Comparison of ENCODE assay signal across 24 cellular contexts in genomic region chr7:91569702-91570457, GRCh38.
DNase-seq lines count a peak whose midpoint lies in the region; ATAC-seq and TF ChIP-seq lines count a peak whose summit lies in the region.
"Had no signal": no experiment of that assay in that cellular context is flagged by ENCODE, and none has a peak within 500 bp of the region (broad histone marks: within the 10 kb centered on the region; RNA-seq: fewer than 3 reads in every experiment).

No MANE protein-coding gene starts in this region.

- no peak for TF ChIP-seq POLR2A in vagina (IDR thresholded peaks at IDR 0.05)

- H3K4me1 ChIP-seq in left lung (no peaks in the 10 kb centered on the region), vagina (peaks cover 18% of the 10 kb centered on the region)
- H3K4me1 ChIP-seq: heart left ventricle, SJCRH30, upper lobe of right lung had no signal

- ATAC-seq in left lung (peak; percentile 25), HG02678 (IDR thresholded peaks at IDR 0.05; ENCODE audit: unreplicated experiment) (no peak)
- ATAC-seq: activated CD4-positive, CD25-positive, alpha-beta regulatory T cell treated with anti-CD3 and anti-CD28 coated beads, Interleukin-2, amount 50 U/mL, for 24 hours; activated naive CD8-positive, alpha-beta T cell treated with anti-CD3 and anti-CD28 coated beads, Interleukin-2, amount 50 U/mL, for 24 hours; activated T-helper 17 cell treated with anti-CD3 and anti-CD28 coated beads, Interleukin-2, amount 50 U/mL, for 72 hours; GM12878; heart left ventricle; upper lobe of right lung had no signal

- intact Hi-C loops in left lung (cut with DNase I): no loop called here
- intact Hi-C loops in vagina (cut with DNase I): no loop called here

- DNase-seq in DMS153 (lab: John Stamatoyannopoulos, UW): peak; percentile 71
- DNase-seq in NCI-H1105 treated with DMSO at 0.1 percent for 48 hours (lab: John Stamatoyannopoulos, UW): peak; percentile 57
- no peak for DNase-seq in left lung
- no peak for DNase-seq in middle frontal gyrus (ENCODE audit: extremely low spot score, low spot score)
- no peak for DNase-seq in vagina (ENCODE audit: extremely low spot score in 2 of 2)
- DNase-seq in C1 segment of cervical spinal cord (lab: John Stamatoyannopoulos, UW): no peak
- DNase-seq: ACHN; activated naive CD8-positive, alpha-beta T cell treated with anti-CD3 and anti-CD28 coated beads, Interleukin-2, amount 50 U/mL, for 24 hours; CD8-positive, alpha-beta memory T cell; heart left ventricle; KBM-7; mesenchymal stem cell; NCI-H1048; OCI-M1; SJCRH30; stimulated activated naive CD4-positive, alpha-beta T cell treated with Interleukin-2 at 50 U/mL for 16 hours; upper lobe of right lung had no signal

- no peaks in the 10 kb centered on the region for H3K9me3 ChIP-seq in left lung
- no peaks in the 10 kb centered on the region for H3K9me3 ChIP-seq in vagina
- H3K9me3 ChIP-seq: heart left ventricle, SJCRH30, upper lobe of right lung had no signal

- no peak for TF ChIP-seq CTCF in VCaP (conservative IDR thresholded peaks at IDR 0.05)
- no peak for TF ChIP-seq CTCF in left lung (IDR thresholded peaks at IDR 0.05)
- no peak for TF ChIP-seq CTCF in vagina (IDR thresholded peaks at IDR 0.05)

- H3K36me3 ChIP-seq in left lung (no peaks in the 10 kb centered on the region), vagina (no peaks in the 10 kb centered on the region)
- H3K36me3 ChIP-seq: cardiac muscle cell, heart left ventricle, neural progenitor cell, SJCRH30, upper lobe of right lung had no signal

- no peaks in the 10 kb centered on the region for H3K27me3 ChIP-seq in left lung
- no peaks in the 10 kb centered on the region for H3K27me3 ChIP-seq in vagina
- H3K27me3 ChIP-seq: cardiac muscle cell, heart left ventricle, neural progenitor cell, SJCRH30, upper lobe of right lung had no signal

- H3K4me3 ChIP-seq in left lung (no peak overlapping the region), vagina (no peak overlapping the region)
- H3K4me3 ChIP-seq: cardiac muscle cell, GM12878, heart left ventricle, neural progenitor cell, SJCRH30, upper lobe of right lung had no signal

- H3K27ac ChIP-seq in VCaP (peak overlapping the region; percentile 25), left lung (no peak overlapping the region), vagina (no peak overlapping the region)
- H3K27ac ChIP-seq: cardiac muscle cell, heart left ventricle, neural progenitor cell, SJCRH30, upper lobe of right lung had no signal

Comparison
In these comparisons a context has a peak if more than half of its experiments do, and no peak if none do; other contexts are left out.
1. DNase-seq: peak in DMS153 (single experiment) and NCI-H1105 treated with DMSO at 0.1 percent for 48 hours (single experiment); none in left lung (0 of 2), middle frontal gyrus (single experiment), vagina (0 of 2) and C1 segment of cervical spinal cord (0 of 14).